9 cellular contexts compared by ENCODE assay signal in genomic region chr7:143375298-143376034, GRCh38. TPM values are rescaled to one million over a fixed set of nuclear protein-coding genes. Genes with fewer than 3 reads are reported as not detected.
DNase-seq lines count a peak whose midpoint lies in the region; ATAC-seq and TF ChIP-seq lines count a peak whose summit lies in the region.
"Had no signal": no experiment of that assay in that cellular context is flagged by ENCODE, and none has a peak within 500 bp of the region (broad histone marks: within the 10 kb centered on the region; RNA-seq: fewer than 3 reads in every experiment).

No MANE protein-coding gene starts in this region.

- intact Hi-C loops in natural killer cell (cut with micrococcal nuclease): loop anchor here (5.0 to 10.0 kb wide), 3 partner anchors 42 to 581 kb away; no protein-coding TSS in a partner anchor

- DNase-seq in EH (ENCODE audit: low read depth) (peak; percentile 55), NOMO-1 treated with DMSO at 0.1 percent for 48 hours (lab: John Stamatoyannopoulos, UW; ENCODE audit: unreplicated experiment) (peak; percentile 74), natural killer cell (peak; percentile 48), NCI-H1436 (lab: John Stamatoyannopoulos, UW) (no peak), ACHN (no peak), NCI-H2227 (lab: John Stamatoyannopoulos, UW; ENCODE audit: unreplicated experiment) (no peak)
- no peak for DNase-seq in activated naive CD4-positive, alpha-beta T cell treated with anti-CD3 and anti-CD28 coated beads, Interleukin-2, amount 50 U/mL, for 72 hours (ENCODE audit: low spot score in 2 of 2)

- in situ Hi-C loops in ACHN (cut with HindIII; ENCODE audit: low pct_ligation_motif_present, low pct_unique_long_range_greater_than_20kb, low sequenced_read_pairs): no loop called here

- peak overlapping the region; percentile 71 for H3K4me3 Mint-ChIP-seq in natural killer cell
- H3K4me3 Mint-ChIP-seq: nephron had no signal

- H3K9me3 Mint-ChIP-seq in activated naive CD4-positive, alpha-beta T cell treated with anti-CD3 and anti-CD28 coated beads, Interleukin-2, amount 50 U/mL, for 72 hours: peaks cover 0 to 3% of the 10 kb centered on the region in 2 donors
- H3K9me3 Mint-ChIP-seq in natural killer cell: no peaks in the 10 kb centered on the region
- H3K9me3 Mint-ChIP-seq: nephron had no signal

- peaks cover 0 to 5% of the 10 kb centered on the region in 2 donors for H3K36me3 Mint-ChIP-seq in activated naive CD4-positive, alpha-beta T cell treated with anti-CD3 and anti-CD28 coated beads, Interleukin-2, amount 50 U/mL, for 72 hours
- no peaks in the 10 kb centered on the region for H3K36me3 Mint-ChIP-seq in natural killer cell

- H3K27me3 Mint-ChIP-seq in natural killer cell (ENCODE audit: low read depth in 2 of 2): no peaks in the 10 kb centered on the region

- peak overlapping the region; percentile 45 to 69 for H3K27ac Mint-ChIP-seq in activated naive CD4-positive, alpha-beta T cell treated with anti-CD3 and anti-CD28 coated beads, Interleukin-2, amount 50 U/mL, for 72 hours
- H3K27ac Mint-ChIP-seq in natural killer cell: peak overlapping the region; percentile 75 to 94

- ATAC-seq in activated naive CD4-positive, alpha-beta T cell treated with anti-CD3 and anti-CD28 coated beads, Interleukin-2, amount 50 U/mL, for 72 hours: peak; percentile 38 to 54
- peak; percentile 71 to 85 (median 71) for ATAC-seq in natural killer cell
- ATAC-seq in GM18511 (IDR thresholded peaks at IDR 0.05; ENCODE audit: unreplicated experiment): no peak

- peaks cover 77 to 81% of the 10 kb centered on the region in 2 donors for H3K4me1 Mint-ChIP-seq in natural killer cell

- TF ChIP-seq CTCF in natural killer cell (IDR thresholded peaks at IDR 0.05): no peak

RNA-seq across cellular contexts. Expression of gene ZYX, which starts 5.7 kb away (rescaled TPM):
- total RNA-seq in activated naive CD4-positive, alpha-beta T cell treated with anti-CD3 and anti-CD28 coated beads, Interleukin-2, amount 50 U/mL, for 72 hours: 100 to 1,000 TPM in 1 of 2 donors, 10 to 100 TPM in 1; 75.9 to 146 TPM
- 100 to 1,000 TPM; 168 to 219 (median 186) TPM for total RNA-seq in natural killer cell

RNA-seq across cellular contexts. Expression of gene FAM131B, which starts 13.0 kb away (rescaled TPM):
- total RNA-seq in activated naive CD4-positive, alpha-beta T cell treated with anti-CD3 and anti-CD28 coated beads, Interleukin-2, amount 50 U/mL, for 72 hours: 1 to 10 TPM in 1 of 2 donors, under 1 TPM in 1; 0.77 to 2.1 TPM
- total RNA-seq in natural killer cell: 1 to 10 TPM; 2.3 to 2.8 (median 2.5) TPM

RNA-seq across cellular contexts. Expression of gene EPHA1, which starts 33.2 kb away (rescaled TPM):
- 1 to 10 TPM; 1.8 to 2.4 TPM for total RNA-seq in activated naive CD4-positive, alpha-beta T cell treated with anti-CD3 and anti-CD28 coated beads, Interleukin-2, amount 50 U/mL, for 72 hours
- total RNA-seq in natural killer cell: 1 to 10 TPM in 2 of 3 donors, not detected in 1; 1.0 to 1.2 TPM

RNA-seq across cellular contexts. Expression of gene CLCN1, which starts 59.6 kb away (rescaled TPM):
- under 1 TPM; 0.12 to 0.16 TPM for total RNA-seq in activated naive CD4-positive, alpha-beta T cell treated with anti-CD3 and anti-CD28 coated beads, Interleukin-2, amount 50 U/mL, for 72 hours
- total RNA-seq in natural killer cell: under 1 TPM in 2 of 3 donors, not detected in 1; 0.16 to 0.19 TPM

Comparison
In these comparisons a context has a peak if more than half of its experiments do, and no peak if none do; other contexts are left out.
1. DNase-seq: peak in EH (single experiment), NOMO-1 treated with DMSO at 0.1 percent for 48 hours (single experiment) and natural killer cell (single experiment); none in activated naive CD4-positive, alpha-beta T cell treated with anti-CD3 and anti-CD28 coated beads, Interleukin-2, amount 50 U/mL, for 72 hours (0 of 2), NCI-H1436 (single experiment), ACHN (single experiment) and NCI-H2227 (single experiment).